In the genomic region with DNA sequence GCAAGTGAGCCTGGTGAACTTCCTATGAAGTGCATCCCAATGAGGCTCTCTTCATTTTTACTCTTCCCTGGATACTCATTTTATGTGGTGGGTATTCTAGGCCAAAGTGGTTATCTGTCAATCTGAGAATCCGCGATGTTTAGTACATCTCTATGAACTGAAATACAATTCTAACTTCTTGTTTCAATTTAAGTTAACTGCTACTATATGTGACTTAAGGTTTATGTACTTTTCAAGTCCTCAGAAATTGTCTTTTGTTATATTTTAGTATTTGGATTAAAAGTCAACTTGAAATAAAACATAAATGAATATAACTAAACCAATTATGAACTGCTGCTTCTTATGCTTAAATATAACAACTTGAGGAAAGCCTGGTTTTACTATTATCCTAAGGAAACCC, we compare ENCODE assay signal across 24 cellular contexts.
"Had no signal": no experiment of that assay in that cellular context is flagged by ENCODE, and none has a peak within 500 bp of the region (broad histone marks: within the 10 kb centered on the region; RNA-seq: fewer than 3 reads in every experiment).

No MANE protein-coding gene starts in this region.

- H3K9me3 ChIP-seq: body of pancreas, SJCRH30, SK-N-SH had no signal

- DNase-seq: activated CD4-positive, alpha-beta T cell treated with anti-CD3 and anti-CD28 coated beads for 48 hours; activated CD4-positive, alpha-beta T cell treated with anti-CD3 and anti-CD28 coated beads, Interleukin-2, amount 50 U/mL, for 4 hours; activated CD4-positive, CD25-positive, alpha-beta regulatory T cell treated with anti-CD3 and anti-CD28 coated beads, Interleukin-2, amount 50 U/mL, for 72 hours; activated CD8-positive, alpha-beta memory T cell treated with anti-CD3 and anti-CD28 coated beads, Interleukin-2, amount 10 ng/mL, durations not matched to agents 7 days and 5 days; activated effector memory CD4-positive, alpha-beta T cell treated with Interleukin-2 at 50 U/mL for 16 hours; activated naive CD4-positive, alpha-beta T cell; activated T-cell treated with anti-CD3 and anti-CD28 coated beads, Interleukin-2, amount 50 U/mL, for 24 hours; aorta; body of pancreas; KG1; NCI-H1092; NCI-H1417; NCI-H1930; NCI-H2107; NCI-H345; NCI-H510A; NCI-H526 treated with DMSO at 0.1 percent for 48 hours; Right ventricle myocardium superior; RPMI8226; SJCRH30; SK-N-SH; T-helper 1 cell had no signal

- H3K4me3 Mint-ChIP-seq: activated CD8-positive, alpha-beta memory T cell treated with anti-CD3 and anti-CD28 coated beads, Interleukin-2, amount 10 ng/mL, durations not matched to agents 7 days and 5 days; activated naive CD4-positive, alpha-beta T cell treated with anti-CD3 and anti-CD28 coated beads, Interleukin-2, amount 50 U/mL, for 24 hours; activated T-cell treated with anti-CD3 and anti-CD28 coated beads, Interleukin-2, amount 50 U/mL, for 24 hours; activated T-helper 1 cell treated with anti-CD3 and anti-CD28 coated beads, Interleukin-12 subunit alpha, Interleukin-12 subunit beta, Interleukin-2, Interleukin-4 antibody, amounts not matched to agents 30 ng/mL and 10 ng/mL and 1 ng/mL, durations not matched to agents 14 hours and 24 hours and 36 hours had no signal

- H3K27me3 ChIP-seq: body of pancreas, SJCRH30 had no signal

- H3K27me3 Mint-ChIP-seq: activated T-cell treated with anti-CD3 and anti-CD28 coated beads, Interleukin-2, amount 50 U/mL, for 24 hours had no signal

- H3K4me3 ChIP-seq: body of pancreas, SJCRH30 had no signal

- H3K36me3 Mint-ChIP-seq: activated CD8-positive, alpha-beta memory T cell treated with anti-CD3 and anti-CD28 coated beads, Interleukin-2, amount 10 ng/mL, durations not matched to agents 7 days and 5 days; activated naive CD4-positive, alpha-beta T cell treated with anti-CD3 and anti-CD28 coated beads, Interleukin-2, amount 50 U/mL, for 24 hours had no signal

- H3K9me3 Mint-ChIP-seq: activated naive CD4-positive, alpha-beta T cell treated with anti-CD3 and anti-CD28 coated beads, Interleukin-2, amount 50 U/mL, for 24 hours; activated T-cell treated with anti-CD3 and anti-CD28 coated beads, Interleukin-2, amount 50 U/mL, for 24 hours; activated T-helper 1 cell treated with anti-CD3 and anti-CD28 coated beads, Interleukin-12 subunit alpha, Interleukin-12 subunit beta, Interleukin-2, Interleukin-4 antibody, amounts not matched to agents 30 ng/mL and 10 ng/mL and 1 ng/mL, durations not matched to agents 14 hours and 24 hours and 36 hours had no signal

- H3K4me1 Mint-ChIP-seq: activated CD8-positive, alpha-beta memory T cell treated with anti-CD3 and anti-CD28 coated beads, Interleukin-2, amount 10 ng/mL, durations not matched to agents 7 days and 5 days; activated naive CD4-positive, alpha-beta T cell treated with anti-CD3 and anti-CD28 coated beads, Interleukin-2, amount 50 U/mL, for 24 hours had no signal

- H3K27ac Mint-ChIP-seq: activated CD8-positive, alpha-beta memory T cell treated with anti-CD3 and anti-CD28 coated beads, Interleukin-2, amount 10 ng/mL, durations not matched to agents 7 days and 5 days; activated naive CD4-positive, alpha-beta T cell treated with anti-CD3 and anti-CD28 coated beads, Interleukin-2, amount 50 U/mL, for 24 hours; activated T-cell treated with anti-CD3 and anti-CD28 coated beads, Interleukin-2, amount 50 U/mL, for 24 hours; activated T-helper 1 cell treated with anti-CD3 and anti-CD28 coated beads, Interleukin-12 subunit alpha, Interleukin-12 subunit beta, Interleukin-2, Interleukin-4 antibody, amounts not matched to agents 30 ng/mL and 10 ng/mL and 1 ng/mL, durations not matched to agents 14 hours and 24 hours and 36 hours had no signal

- ATAC-seq: activated CD8-positive, alpha-beta memory T cell treated with anti-CD3 and anti-CD28 coated beads, Interleukin-2, amount 10 ng/mL, durations not matched to agents 7 days and 5 days; body of pancreas had no signal

- H3K27ac ChIP-seq: body of pancreas, SJCRH30 had no signal
